In genomic region chr7:120856198-120856597, GRCh38 we compare ENCODE assay signal across 1 cellular context.
A peak's percentile ranks its signal among the peaks of the same experiment; 100 is the strongest.
TF ChIP-seq lines count a peak whose summit lies in the region.

No MANE protein-coding gene starts in this region.

TF ChIP-seq in K562, 482 proteins besides CTCF, POLR2A, EP300 and RAD21:
- TF ChIP-seq MGA (IDR thresholded peaks at IDR 0.05): 0 out of 2 replicates have a peak, but pooled peaks have one; percentile 7
- no peak for TF ChIP-seq TAF1 (IDR thresholded peaks at IDR 0.05; ENCODE audit: control insufficient read depth, extremely low read depth, insufficient read depth, low read length, severe bottlenecking)
- TF ChIP-seq, protein P1, sequence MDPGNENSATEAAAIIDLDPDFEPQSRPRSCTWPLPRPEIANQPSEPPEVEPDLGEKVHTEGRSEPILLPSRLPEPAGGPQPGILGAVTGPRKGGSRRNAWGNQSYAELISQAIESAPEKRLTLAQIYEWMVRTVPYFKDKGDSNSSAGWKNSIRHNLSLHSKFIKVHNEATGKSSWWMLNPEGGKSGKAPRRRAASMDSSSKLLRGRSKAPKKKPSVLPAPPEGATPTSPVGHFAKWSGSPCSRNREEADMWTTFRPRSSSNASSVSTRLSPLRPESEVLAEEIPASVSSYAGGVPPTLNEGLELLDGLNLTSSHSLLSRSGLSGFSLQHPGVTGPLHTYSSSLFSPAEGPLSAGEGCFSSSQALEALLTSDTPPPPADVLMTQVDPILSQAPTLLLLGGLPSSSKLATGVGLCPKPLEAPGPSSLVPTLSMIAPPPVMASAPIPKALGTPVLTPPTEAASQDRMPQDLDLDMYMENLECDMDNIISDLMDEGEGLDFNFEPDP (CRISPR knock-in tag; IDR thresholded peaks at IDR 0.05): no peak
- TF ChIP-seq CBX2 (IDR thresholded peaks at IDR 0.05; ENCODE audit: insufficient read depth, low read length, poor library complexity, severe bottlenecking): peak; percentile 64
TF ChIP-seq in K562: peak in this region for 2.
